ENCODE assay signal across 1 cellular context in the genomic region with DNA sequence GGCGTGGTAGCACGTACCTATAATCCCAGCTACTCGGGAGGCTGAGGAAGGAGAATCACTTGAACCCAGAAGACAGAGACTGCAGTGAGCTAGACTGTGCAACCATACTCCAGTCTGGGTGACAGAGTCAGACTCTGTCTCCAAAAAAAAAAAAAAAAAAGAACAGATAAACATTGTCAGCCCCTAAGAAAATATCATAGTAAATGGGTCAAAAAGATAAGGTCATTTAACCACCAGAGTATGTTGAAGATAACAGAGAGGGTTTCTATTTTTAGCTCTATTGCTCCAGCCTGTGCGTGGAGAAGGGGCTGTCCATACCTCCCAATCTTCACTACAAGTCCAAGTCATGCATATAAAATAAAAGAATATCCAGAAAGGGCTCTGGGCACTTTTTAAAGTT.
TF ChIP-seq lines count a peak whose summit lies in the region.

No MANE protein-coding gene starts in this region.

TF ChIP-seq in K562, 482 proteins besides CTCF, POLR2A, EP300 and RAD21 (continued from another document):
- TF ChIP-seq FOSL1 (tag; conservative IDR thresholded peaks at IDR 0.05) (peak; percentile 42), HOXB6 (CRISPR knock-in tag; IDR thresholded peaks at IDR 0.05; ENCODE audit: borderline replicate concordance) (no peak), MCM3 (IDR thresholded peaks at IDR 0.05) (no peak), ESRRA (IDR thresholded peaks at IDR 0.05; ENCODE audit: borderline replicate concordance, low read depth) (peak; percentile 40; the same call in 1 of the 2 replicates), ZFX (CRISPR knock-in tag; IDR thresholded peaks at IDR 0.05) (no peak), MEF2D (tag; conservative IDR thresholded peaks at IDR 0.05; ENCODE audit: low read depth) (peak; percentile 97), DIDO1 (tag; IDR thresholded peaks at IDR 0.05; ENCODE audit: low read depth) (no peak), RCOR1 (IDR thresholded peaks at IDR 0.05; ENCODE audit: borderline replicate concordance in 1 of 2, low read depth in 2 of 2, low read length in 2 of 2) (0 out of 4 replicates have a peak, but pooled peaks of 1 of the 2 experiments have one; percentile 23), TCF3 (CRISPR knock-in tag; IDR thresholded peaks at IDR 0.05) (peak; percentile 48), NCOA6 (IDR thresholded peaks at IDR 0.05) (no peak), NUFIP1 (IDR thresholded peaks at IDR 0.05; ENCODE audit: partially characterized antibody) (no peak), TCFL5 (CRISPR knock-in tag; conservative IDR thresholded peaks at IDR 0.05) (no peak), SETDB1 (IDR thresholded peaks at IDR 0.05; ENCODE audit: low read length) (no peak), NCOR1 (IDR thresholded peaks at IDR 0.05) (peak; percentile 70), ZNF589 (CRISPR knock-in tag; IDR thresholded peaks at IDR 0.05; ENCODE audit: low read depth) (no peak), ARID1B (IDR thresholded peaks at IDR 0.05) (peak; percentile 77), LARP7 (IDR thresholded peaks at IDR 0.05) (no peak), SMAD4 (CRISPR knock-in tag; conservative IDR thresholded peaks at IDR 0.05) (0 out of 2 replicates have a peak, but pooled peaks have one; percentile 22), ZNF316 (IDR thresholded peaks at IDR 0.05) (no peak), RBM39 (optimal IDR thresholded peaks at IDR 0.05; ENCODE audit: low read depth, low read length) (no peak), RBM22 (IDR thresholded peaks at IDR 0.05; ENCODE audit: low read depth, low read length, poor library complexity, severe bottlenecking) (no peak), SMARCA4 (IDR thresholded peaks at IDR 0.05) (peak; percentile 47), TEAD1 (CRISPR knock-in tag; IDR thresholded peaks at IDR 0.05) (no peak), TBL1XR1 (IDR thresholded peaks at IDR 0.05; ENCODE audit: low read length in 2 of 2) (peak in 1 of 2 experiments; percentile 72; a peak in 1 of 4 replicates), ZFPM2 (CRISPR knock-in tag; IDR thresholded peaks at IDR 0.05) (no peak), ZKSCAN8 (CRISPR knock-in tag; IDR thresholded peaks at IDR 0.05) (no peak), ZNF212 (CRISPR knock-in tag; IDR thresholded peaks at IDR 0.05) (no peak), ZNF584 (CRISPR knock-in tag; IDR thresholded peaks at IDR 0.05; ENCODE audit: low read depth) (no peak), FOXM1 (IDR thresholded peaks at IDR 0.05; ENCODE audit: low read depth) (peak; percentile 47; the same call in 1 of the 2 replicates), FOXM1 (CRISPR knock-in tag; IDR thresholded peaks at IDR 0.05; ENCODE audit: low read depth) (no peak), SMARCE1 (IDR thresholded peaks at IDR 0.05) (peak; percentile 45; the same call in 1 of the 2 replicates), ZNF785 (CRISPR knock-in tag; IDR thresholded peaks at IDR 0.05) (no peak), NRF1 (conservative IDR thresholded peaks at IDR 0.05 in 1 of 2, IDR thresholded peaks at IDR 0.05 in 1 of 2) (no peak), SOX6 (IDR thresholded peaks at IDR 0.05) (peak; percentile 63; the same call in 1 of the 2 replicates), CBFA2T2 (conservative IDR thresholded peaks at IDR 0.05) (peak; percentile 65), SRSF7 (optimal IDR thresholded peaks at IDR 0.05; ENCODE audit: low read depth, low read length) (no peak), CBFA2T3 (IDR thresholded peaks at IDR 0.05) (peak; percentile 79), MXI1 (IDR thresholded peaks at IDR 0.05; ENCODE audit: low read depth, low read length) (no peak), ZNF384 (IDR thresholded peaks at IDR 0.05; ENCODE audit: low read depth, low read length) (peak; percentile 73), RB1 (IDR thresholded peaks at IDR 0.05; ENCODE audit: low read depth) (no peak), KLF16 (IDR thresholded peaks at IDR 0.05) (0 out of 2 replicates have a peak, but pooled peaks have one; percentile 26), MTA2 (IDR thresholded peaks at IDR 0.05; ENCODE audit: low read depth) (peak; percentile 59), DPF2 (IDR thresholded peaks at IDR 0.05) (peak; percentile 56; the same call in 1 of the 2 replicates), SREBF1 (IDR thresholded peaks at IDR 0.05; ENCODE audit: borderline replicate concordance, low read depth, low read length) (no peak)
- TF ChIP-seq, protein P1, sequence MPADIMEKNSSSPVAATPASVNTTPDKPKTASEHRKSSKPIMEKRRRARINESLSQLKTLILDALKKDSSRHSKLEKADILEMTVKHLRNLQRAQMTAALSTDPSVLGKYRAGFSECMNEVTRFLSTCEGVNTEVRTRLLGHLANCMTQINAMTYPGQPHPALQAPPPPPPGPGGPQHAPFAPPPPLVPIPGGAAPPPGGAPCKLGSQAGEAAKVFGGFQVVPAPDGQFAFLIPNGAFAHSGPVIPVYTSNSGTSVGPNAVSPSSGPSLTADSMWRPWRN (IDR thresholded peaks at IDR 0.05; ENCODE audit: low read depth): peak; percentile 39; the same call in 1 of the 2 replicates
- TF ChIP-seq, protein P2, sequence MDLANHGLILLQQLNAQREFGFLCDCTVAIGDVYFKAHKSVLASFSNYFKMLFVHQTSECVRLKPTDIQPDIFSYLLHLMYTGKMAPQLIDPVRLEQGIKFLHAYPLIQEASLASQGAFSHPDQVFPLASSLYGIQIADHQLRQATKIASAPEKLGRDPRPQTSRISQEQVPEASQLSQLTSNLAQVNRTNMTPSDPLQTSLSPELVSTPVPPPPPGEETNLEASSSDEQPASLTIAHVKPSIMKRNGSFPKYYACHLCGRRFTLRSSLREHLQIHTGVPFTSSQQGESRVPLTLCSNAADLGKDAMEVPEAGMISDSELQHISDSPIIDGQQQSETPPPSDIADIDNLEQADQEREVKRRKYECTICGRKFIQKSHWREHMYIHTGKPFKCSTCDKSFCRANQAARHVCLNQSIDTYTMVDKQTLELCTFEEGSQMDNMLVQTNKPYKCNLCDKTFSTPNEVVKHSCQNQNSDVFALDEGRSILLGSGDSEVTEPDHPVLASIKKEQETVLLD (IDR thresholded peaks at IDR 0.05): no peak
- TF ChIP-seq, protein P3, sequence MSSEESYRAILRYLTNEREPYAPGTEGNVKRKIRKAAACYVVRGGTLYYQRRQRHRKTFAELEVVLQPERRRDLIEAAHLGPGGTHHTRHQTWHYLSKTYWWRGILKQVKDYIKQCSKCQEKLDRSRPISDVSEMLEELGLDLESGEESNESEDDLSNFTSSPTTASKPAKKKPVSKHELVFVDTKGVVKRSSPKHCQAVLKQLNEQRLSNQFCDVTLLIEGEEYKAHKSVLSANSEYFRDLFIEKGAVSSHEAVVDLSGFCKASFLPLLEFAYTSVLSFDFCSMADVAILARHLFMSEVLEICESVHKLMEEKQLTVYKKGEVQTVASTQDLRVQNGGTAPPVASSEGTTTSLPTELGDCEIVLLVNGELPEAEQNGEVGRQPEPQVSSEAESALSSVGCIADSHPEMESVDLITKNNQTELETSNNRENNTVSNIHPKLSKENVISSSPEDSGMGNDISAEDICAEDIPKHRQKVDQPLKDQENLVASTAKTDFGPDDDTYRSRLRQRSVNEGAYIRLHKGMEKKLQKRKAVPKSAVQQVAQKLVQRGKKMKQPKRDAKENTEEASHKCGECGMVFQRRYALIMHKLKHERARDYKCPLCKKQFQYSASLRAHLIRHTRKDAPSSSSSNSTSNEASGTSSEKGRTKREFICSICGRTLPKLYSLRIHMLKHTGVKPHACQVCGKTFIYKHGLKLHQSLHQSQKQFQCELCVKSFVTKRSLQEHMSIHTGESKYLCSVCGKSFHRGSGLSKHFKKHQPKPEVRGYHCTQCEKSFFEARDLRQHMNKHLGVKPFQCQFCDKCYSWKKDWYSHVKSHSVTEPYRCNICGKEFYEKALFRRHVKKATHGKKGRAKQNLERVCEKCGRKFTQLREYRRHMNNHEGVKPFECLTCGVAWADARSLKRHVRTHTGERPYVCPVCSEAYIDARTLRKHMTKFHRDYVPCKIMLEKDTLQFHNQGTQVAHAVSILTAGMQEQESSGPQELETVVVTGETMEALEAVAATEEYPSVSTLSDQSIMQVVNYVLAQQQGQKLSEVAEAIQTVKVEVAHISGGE (CRISPR knock-in tag; IDR thresholded peaks at IDR 0.05): no peak
- TF ChIP-seq, protein P4, sequence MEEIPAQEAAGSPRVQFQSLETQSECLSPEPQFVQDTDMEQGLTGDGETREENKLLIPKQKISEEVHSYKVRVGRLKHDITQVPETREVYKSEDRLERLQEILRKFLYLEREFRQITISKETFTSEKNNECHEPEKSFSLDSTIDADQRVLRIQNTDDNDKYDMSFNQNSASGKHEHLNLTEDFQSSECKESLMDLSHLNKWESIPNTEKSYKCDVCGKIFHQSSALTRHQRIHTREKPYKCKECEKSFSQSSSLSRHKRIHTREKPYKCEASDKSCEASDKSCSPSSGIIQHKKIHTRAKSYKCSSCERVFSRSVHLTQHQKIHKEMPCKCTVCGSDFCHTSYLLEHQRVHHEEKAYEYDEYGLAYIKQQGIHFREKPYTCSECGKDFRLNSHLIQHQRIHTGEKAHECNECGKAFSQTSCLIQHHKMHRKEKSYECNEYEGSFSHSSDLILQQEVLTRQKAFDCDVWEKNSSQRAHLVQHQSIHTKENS (CRISPR knock-in tag; IDR thresholded peaks at IDR 0.05): no peak
- TF ChIP-seq, protein P5, sequence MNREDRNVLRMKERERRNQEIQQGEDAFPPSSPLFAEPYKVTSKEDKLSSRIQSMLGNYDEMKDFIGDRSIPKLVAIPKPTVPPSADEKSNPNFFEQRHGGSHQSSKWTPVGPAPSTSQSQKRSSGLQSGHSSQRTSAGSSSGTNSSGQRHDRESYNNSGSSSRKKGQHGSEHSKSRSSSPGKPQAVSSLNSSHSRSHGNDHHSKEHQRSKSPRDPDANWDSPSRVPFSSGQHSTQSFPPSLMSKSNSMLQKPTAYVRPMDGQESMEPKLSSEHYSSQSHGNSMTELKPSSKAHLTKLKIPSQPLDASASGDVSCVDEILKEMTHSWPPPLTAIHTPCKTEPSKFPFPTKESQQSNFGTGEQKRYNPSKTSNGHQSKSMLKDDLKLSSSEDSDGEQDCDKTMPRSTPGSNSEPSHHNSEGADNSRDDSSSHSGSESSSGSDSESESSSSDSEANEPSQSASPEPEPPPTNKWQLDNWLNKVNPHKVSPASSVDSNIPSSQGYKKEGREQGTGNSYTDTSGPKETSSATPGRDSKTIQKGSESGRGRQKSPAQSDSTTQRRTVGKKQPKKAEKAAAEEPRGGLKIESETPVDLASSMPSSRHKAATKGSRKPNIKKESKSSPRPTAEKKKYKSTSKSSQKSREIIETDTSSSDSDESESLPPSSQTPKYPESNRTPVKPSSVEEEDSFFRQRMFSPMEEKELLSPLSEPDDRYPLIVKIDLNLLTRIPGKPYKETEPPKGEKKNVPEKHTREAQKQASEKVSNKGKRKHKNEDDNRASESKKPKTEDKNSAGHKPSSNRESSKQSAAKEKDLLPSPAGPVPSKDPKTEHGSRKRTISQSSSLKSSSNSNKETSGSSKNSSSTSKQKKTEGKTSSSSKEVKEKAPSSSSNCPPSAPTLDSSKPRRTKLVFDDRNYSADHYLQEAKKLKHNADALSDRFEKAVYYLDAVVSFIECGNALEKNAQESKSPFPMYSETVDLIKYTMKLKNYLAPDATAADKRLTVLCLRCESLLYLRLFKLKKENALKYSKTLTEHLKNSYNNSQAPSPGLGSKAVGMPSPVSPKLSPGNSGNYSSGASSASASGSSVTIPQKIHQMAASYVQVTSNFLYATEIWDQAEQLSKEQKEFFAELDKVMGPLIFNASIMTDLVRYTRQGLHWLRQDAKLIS (CRISPR knock-in tag; IDR thresholded peaks at IDR 0.05): no peak
- TF ChIP-seq, protein P6, sequence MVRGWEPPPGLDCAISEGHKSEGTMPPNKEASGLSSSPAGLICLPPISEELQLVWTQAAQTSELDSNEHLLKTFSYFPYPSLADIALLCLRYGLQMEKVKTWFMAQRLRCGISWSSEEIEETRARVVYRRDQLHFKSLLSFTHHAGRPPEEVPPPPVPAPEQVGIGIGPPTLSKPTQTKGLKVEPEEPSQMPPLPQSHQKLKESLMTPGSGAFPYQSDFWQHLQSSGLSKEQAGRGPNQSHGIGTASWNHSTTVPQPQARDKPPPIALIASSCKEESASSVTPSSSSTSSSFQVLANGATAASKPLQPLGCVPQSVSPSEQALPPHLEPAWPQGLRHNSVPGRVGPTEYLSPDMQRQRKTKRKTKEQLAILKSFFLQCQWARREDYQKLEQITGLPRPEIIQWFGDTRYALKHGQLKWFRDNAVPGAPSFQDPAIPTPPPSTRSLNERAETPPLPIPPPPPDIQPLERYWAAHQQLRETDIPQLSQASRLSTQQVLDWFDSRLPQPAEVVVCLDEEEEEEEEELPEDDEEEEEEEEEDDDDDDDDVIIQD (CRISPR knock-in tag; IDR thresholded peaks at IDR 0.05): no peak
- TF ChIP-seq, protein P7, sequence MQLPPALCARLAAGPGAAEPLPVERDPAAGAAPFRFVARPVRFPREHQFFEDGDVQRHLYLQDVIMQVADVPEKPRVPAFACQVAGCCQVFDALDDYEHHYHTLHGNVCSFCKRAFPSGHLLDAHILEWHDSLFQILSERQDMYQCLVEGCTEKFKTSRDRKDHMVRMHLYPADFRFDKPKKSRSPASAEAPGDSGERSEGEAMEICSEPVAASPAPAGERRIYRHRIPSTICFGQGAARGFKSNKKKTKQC (CRISPR knock-in tag; IDR thresholded peaks at IDR 0.05): no peak
